ENCODE assay signal across 1 cellular context in the genomic region with DNA sequence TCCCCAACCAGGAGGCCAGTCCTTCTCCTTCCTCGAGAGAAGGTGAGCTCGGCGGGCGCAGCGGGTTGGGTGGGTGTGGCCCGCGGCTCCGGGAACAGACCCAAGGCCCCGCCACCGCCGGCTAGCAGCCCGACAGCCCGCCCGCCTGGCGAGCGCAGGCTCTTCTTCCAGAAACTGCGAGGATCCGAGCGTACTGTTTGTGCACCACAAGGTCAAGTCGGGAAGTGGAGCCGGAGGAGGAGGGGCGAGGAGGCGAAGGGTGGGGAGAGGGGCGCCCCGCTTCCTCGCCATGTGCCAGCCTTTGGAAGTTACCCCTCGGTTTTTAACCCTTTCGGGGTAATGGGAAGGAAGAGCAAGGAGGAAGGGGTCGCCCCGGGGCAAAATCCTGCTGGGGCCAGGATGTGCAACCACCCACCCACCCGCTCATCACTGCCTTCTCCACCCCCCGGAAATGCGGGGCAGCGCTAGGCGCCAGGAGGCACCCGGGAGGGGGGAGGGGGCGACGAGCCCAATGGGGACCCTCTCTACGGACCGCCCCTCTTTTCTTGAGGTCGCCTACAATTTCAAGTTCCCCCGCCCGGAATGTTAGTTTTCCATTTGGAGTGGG.
TF ChIP-seq lines count a peak whose summit lies in the region.

No MANE protein-coding gene starts in this region.

TF ChIP-seq in WTC11, 78 proteins besides CTCF, POLR2A, EP300 and RAD21 (continued from another document):
- TF ChIP-seq, protein P1, sequence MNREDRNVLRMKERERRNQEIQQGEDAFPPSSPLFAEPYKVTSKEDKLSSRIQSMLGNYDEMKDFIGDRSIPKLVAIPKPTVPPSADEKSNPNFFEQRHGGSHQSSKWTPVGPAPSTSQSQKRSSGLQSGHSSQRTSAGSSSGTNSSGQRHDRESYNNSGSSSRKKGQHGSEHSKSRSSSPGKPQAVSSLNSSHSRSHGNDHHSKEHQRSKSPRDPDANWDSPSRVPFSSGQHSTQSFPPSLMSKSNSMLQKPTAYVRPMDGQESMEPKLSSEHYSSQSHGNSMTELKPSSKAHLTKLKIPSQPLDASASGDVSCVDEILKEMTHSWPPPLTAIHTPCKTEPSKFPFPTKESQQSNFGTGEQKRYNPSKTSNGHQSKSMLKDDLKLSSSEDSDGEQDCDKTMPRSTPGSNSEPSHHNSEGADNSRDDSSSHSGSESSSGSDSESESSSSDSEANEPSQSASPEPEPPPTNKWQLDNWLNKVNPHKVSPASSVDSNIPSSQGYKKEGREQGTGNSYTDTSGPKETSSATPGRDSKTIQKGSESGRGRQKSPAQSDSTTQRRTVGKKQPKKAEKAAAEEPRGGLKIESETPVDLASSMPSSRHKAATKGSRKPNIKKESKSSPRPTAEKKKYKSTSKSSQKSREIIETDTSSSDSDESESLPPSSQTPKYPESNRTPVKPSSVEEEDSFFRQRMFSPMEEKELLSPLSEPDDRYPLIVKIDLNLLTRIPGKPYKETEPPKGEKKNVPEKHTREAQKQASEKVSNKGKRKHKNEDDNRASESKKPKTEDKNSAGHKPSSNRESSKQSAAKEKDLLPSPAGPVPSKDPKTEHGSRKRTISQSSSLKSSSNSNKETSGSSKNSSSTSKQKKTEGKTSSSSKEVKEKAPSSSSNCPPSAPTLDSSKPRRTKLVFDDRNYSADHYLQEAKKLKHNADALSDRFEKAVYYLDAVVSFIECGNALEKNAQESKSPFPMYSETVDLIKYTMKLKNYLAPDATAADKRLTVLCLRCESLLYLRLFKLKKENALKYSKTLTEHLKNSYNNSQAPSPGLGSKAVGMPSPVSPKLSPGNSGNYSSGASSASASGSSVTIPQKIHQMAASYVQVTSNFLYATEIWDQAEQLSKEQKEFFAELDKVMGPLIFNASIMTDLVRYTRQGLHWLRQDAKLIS (CRISPR knock-in tag; IDR thresholded peaks at IDR 0.05; ENCODE audit: borderline replicate concordance): peak; percentile 77; the same call in 1 of the 2 replicates
- peak; percentile 84 for TF ChIP-seq FOXP1 (CRISPR knock-in tag; IDR thresholded peaks at IDR 0.05; ENCODE audit: borderline replicate concordance)
- no peak for TF ChIP-seq FOXJ3 (CRISPR knock-in tag; IDR thresholded peaks at IDR 0.05; ENCODE audit: borderline replicate concordance)
- TF ChIP-seq IRF2 (CRISPR knock-in tag; IDR thresholded peaks at IDR 0.05; ENCODE audit: borderline replicate concordance, low read depth): no peak
- no peak; the same call in 1 of the 2 replicates for TF ChIP-seq RELA (CRISPR knock-in tag; IDR thresholded peaks at IDR 0.05; ENCODE audit: borderline replicate concordance)
- no peak for TF ChIP-seq ATF1 (CRISPR knock-in tag; IDR thresholded peaks at IDR 0.05)
- TF ChIP-seq RORB (CRISPR knock-in tag; IDR thresholded peaks at IDR 0.05): no peak
TF ChIP-seq in WTC11: peak in this region for 19.
